ENCODE assay signal across 9 cellular contexts in the genomic region with DNA sequence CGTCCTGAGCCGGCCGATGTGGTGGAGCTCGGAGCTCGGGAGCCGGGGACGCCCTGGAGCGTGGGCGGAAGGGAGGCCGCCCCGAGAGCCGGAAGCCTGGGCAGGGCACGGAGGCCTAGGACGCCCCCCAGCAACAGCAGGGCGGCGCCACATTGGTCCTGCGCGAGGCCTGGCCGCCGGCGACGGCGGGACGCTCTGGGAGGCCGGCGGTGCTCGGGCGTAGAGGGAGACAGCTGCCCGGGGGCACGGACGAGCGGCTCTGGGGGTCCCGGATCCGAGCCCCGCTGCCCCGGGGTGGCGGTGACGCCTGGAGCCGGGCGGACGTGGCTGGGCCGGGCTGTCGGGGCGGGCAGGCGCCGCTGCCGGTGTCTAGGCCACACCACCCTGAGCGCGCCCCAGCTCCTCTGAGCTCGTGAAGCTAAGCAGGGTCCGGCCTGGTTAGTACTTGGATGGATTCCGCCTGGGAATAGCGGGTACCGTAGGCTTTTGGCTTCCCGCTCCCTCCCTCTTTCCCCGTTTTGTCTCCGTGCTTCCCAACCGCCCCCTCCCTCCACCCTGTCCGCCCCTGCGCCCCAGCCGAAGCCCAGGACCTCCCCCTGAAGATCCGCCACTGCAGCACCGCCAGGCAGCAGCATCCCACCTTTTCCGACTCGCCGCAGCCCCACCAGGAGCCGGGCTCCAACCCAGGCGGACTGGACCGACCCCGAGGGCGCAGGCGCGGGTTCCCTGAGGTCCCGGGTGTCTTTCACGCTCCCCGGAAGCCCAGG. TPM values are rescaled to one million over a fixed set of nuclear protein-coding genes. Genes with fewer than 3 reads are reported as not detected.
DNase-seq lines count a peak whose midpoint lies in the region; ATAC-seq, FAIRE-seq and TF ChIP-seq lines count a peak whose summit lies in the region.
"Had no signal": no experiment of that assay in that cellular context is flagged by ENCODE, and none has a peak within 500 bp of the region (broad histone marks: within the 10 kb centered on the region; RNA-seq: fewer than 3 reads in every experiment).

No MANE protein-coding gene starts in this region.

- no peak overlapping the region for H3K27ac ChIP-seq in pancreas
- no peak overlapping the region for H3K27ac ChIP-seq in colonic mucosa
- H3K27ac ChIP-seq in tibial nerve, result no peak overlapping the region

- H3K9me3 ChIP-seq in pancreas, result no peaks in the 10 kb centered on the region
- no peaks in the 10 kb centered on the region for H3K9me3 ChIP-seq in colonic mucosa
- peaks cover 0 to 7% (median 0%) of the 10 kb centered on the region in 4 donors for H3K9me3 ChIP-seq in tibial nerve

- 8 to 11% methylated on average over 56 to 76 of the region's 76 CpGs for WGBS in pancreas, 2 donors
- 4 to 6% methylated on average over 48 to 49 of the region's 76 CpGs for WGBS in tibial nerve, 2 donors

- TF ChIP-seq CTCF in pancreas (IDR thresholded peaks at IDR 0.05), result no peak
- no peak for TF ChIP-seq CTCF in colonic mucosa (IDR thresholded peaks at IDR 0.05)
- no peak for TF ChIP-seq CTCF in tibial nerve (IDR thresholded peaks at IDR 0.05)

- no peak overlapping the region for H3K9ac ChIP-seq in colonic mucosa (ENCODE audit: low read depth in 2 of 2, low read length in 2 of 2)

- ATAC-seq in HG03196 (IDR thresholded peaks at IDR 0.05; ENCODE audit: unreplicated experiment) (peak; percentile 64), pancreas (peak in 3 of 4 donors; percentile 35 to 48 (median 40)), HG03565 (IDR thresholded peaks at IDR 0.05; ENCODE audit: unreplicated experiment) (no peak)
- ATAC-seq: GM12878 had no signal

- H3K36me3 ChIP-seq in pancreas (no peaks in the 10 kb centered on the region), colonic mucosa (no peaks in the 10 kb centered on the region), tibial nerve (no peaks in the 10 kb centered on the region)

- DNase-seq in EL (peak; percentile 28), ecto neural progenitor cell (ENCODE audit: low spot score) (peak; percentile 54), pancreas (peak in 2 of 6 donors; percentile 60 to 63), colonic mucosa (no peak), tibial nerve (ENCODE audit: low spot score in 2 of 2) (no peak), NCI-H146 treated with DMSO at 0.1 percent for 48 hours (lab: John Stamatoyannopoulos, UW; ENCODE audit: unreplicated experiment) (no peak)

- TF ChIP-seq EP300 in tibial nerve (IDR thresholded peaks at IDR 0.05), result no peak

- H3K27me3 ChIP-seq in pancreas (peaks cover 0 to 18% (median 5%) of the 10 kb centered on the region in 4 donors), colonic mucosa (peaks cover 35% of the 10 kb centered on the region), tibial nerve (peaks cover 0 to 68% of the 10 kb centered on the region in 2 donors)

- intact Hi-C loops in pancreas (cut with DNase I), result no loop called here
- intact Hi-C loops in colonic mucosa (cut with DNase I), result no loop called here

- H3K4me3 ChIP-seq in pancreas, result peak overlapping the region in 1 of 4 donors; percentile 30
- no peak overlapping the region for H3K4me3 ChIP-seq in colonic mucosa
- H3K4me3 ChIP-seq in tibial nerve, result peak overlapping the region in 1 of 4 donors; percentile 30
- H3K4me3 ChIP-seq: GM12878 had no signal

- TF ChIP-seq POLR2A in tibial nerve (IDR thresholded peaks at IDR 0.05), result no peak

- FAIRE-seq in pancreas (lab: Jason Lieb, UNC), result no peak

- peaks cover 0 to 3% (median 0%) of the 10 kb centered on the region in 3 donors for H3K4me1 ChIP-seq in pancreas
- H3K4me1 ChIP-seq in colonic mucosa, result no peaks in the 10 kb centered on the region
- H3K4me1 ChIP-seq in tibial nerve, result peaks cover 0 to 42% (median 0%) of the 10 kb centered on the region in 4 donors

RNA-seq across cellular contexts. Expression of a gene that starts 12.1 kb away (rescaled TPM):
- total RNA-seq in pancreas, result not detected
- not detected for polyA plus RNA-seq in pancreas
- total RNA-seq in colonic mucosa, result not detected
- total RNA-seq in tibial nerve, result not detected
- total RNA-seq: GM12878 had no signal

RNA-seq across cellular contexts. Expression of a gene that starts 49.3 kb away (rescaled TPM):
- total RNA-seq in pancreas, result under 1 TPM in 2 of 6 donors, not detected in 4; 0.06 to 0.09 TPM
- polyA plus RNA-seq in pancreas, result not detected
- not detected for total RNA-seq in colonic mucosa
- total RNA-seq in tibial nerve, result not detected
- total RNA-seq: GM12878 had no signal
- polyA plus RNA-seq: GM12878 had no signal

Comparison
In these comparisons a context has a peak if more than half of its experiments do, and no peak if none do; other contexts are left out.
1. DNase-seq: peak in EL (single experiment) and ecto neural progenitor cell (single experiment); none in colonic mucosa (single experiment), tibial nerve (0 of 2) and NCI-H146 treated with DMSO at 0.1 percent for 48 hours (single experiment).